Comparison of ENCODE assay signal across 1 cellular context in the genomic region with DNA sequence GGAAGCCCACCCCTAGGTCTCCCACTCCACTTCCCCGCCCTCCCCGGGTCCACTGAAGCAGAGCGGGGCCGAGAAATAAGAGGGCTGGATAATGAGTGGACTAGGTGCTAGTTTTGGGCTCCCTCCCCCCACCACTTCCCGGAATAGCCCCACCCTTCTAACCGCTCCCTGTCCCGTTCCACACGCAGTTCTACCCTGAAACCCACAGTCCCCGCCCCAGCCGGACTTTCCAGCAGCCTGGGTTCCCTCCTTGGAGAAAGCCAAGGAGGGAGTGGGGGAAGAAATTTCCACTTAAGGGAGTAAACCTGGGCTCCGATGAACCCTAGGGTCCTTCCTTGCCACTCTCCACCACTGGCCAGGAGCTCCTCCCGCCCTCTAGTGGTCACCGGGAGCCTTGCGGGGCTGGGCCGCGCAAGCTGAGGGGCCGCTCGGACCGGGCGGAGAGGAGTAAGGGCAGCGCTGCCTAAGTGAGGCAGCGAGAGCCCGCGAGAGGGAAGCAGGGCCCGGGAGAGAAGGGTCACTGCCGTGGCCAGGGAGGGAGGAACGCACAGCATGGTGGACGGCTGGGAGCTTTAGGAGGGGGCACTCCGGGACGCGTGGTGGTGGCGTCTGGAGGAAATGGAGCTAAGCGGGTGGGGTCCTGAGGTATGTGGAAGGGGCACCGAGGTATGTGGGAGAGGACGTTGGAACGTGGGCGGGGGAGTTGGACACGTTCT.
A peak's percentile ranks its signal among the peaks of the same experiment; 100 is the strongest.
TF ChIP-seq lines count a peak whose summit lies in the region.

No MANE protein-coding gene starts in this region.

TF ChIP-seq in A549, 52 proteins besides CTCF, POLR2A, EP300 and RAD21 (continued from another document):
- TF ChIP-seq, protein P1, sequence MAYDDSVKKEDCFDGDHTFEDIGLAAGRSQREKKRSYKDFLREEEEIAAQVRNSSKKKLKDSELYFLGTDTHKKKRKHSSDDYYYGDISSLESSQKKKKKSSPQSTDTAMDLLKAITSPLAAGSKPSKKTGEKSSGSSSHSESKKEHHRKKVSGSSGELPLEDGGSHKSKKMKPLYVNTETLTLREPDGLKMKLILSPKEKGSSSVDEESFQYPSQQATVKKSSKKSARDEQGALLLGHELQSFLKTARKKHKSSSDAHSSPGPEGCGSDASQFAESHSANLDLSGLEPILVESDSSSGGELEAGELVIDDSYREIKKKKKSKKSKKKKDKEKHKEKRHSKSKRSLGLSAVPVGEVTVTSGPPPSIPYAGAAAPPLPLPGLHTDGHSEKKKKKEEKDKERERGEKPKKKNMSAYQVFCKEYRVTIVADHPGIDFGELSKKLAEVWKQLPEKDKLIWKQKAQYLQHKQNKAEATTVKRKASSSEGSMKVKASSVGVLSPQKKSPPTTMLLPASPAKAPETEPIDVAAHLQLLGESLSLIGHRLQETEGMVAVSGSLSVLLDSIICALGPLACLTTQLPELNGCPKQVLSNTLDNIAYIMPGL (CRISPR knock-in tag; IDR thresholded peaks at IDR 0.05; ENCODE audit: borderline replicate concordance) = no peak
- TF ChIP-seq TFCP2L1 (CRISPR knock-in tag; IDR thresholded peaks at IDR 0.05) = peak; percentile 69; the same call in 1 of the 2 replicates
- TF ChIP-seq MAX (IDR thresholded peaks at IDR 0.05) = peak; percentile 84
- peak; percentile 61; the same call in 1 of the 2 replicates for TF ChIP-seq PHF8 (IDR thresholded peaks at IDR 0.05; ENCODE audit: borderline replicate concordance, low read depth)
- TF ChIP-seq NR3C1 (IDR thresholded peaks at IDR 0.05) = no peak
- TF ChIP-seq JUN (IDR thresholded peaks at IDR 0.05) = peak; percentile 32 to 60; a peak in 2 of 5 replicates
- no peak for TF ChIP-seq ELK1 (IDR thresholded peaks at IDR 0.05; ENCODE audit: low read depth, low read length)
- TF ChIP-seq NFE2L2 (conservative IDR thresholded peaks at IDR 0.05; ENCODE audit: low read length) = no peak
- TF ChIP-seq REST (IDR thresholded peaks at IDR 0.05) = peak; percentile 37
- no peak for TF ChIP-seq CBX2 (IDR thresholded peaks at IDR 0.05; ENCODE audit: borderline replicate concordance, low read depth)
- 0 out of 2 replicates have a peak, but pooled peaks have one; percentile 24 for TF ChIP-seq HOXA7 (CRISPR knock-in tag; IDR thresholded peaks at IDR 0.05)
- TF ChIP-seq CBX8 (IDR thresholded peaks at IDR 0.05) = no peak
